8 cellular contexts compared by ENCODE assay signal in genomic region chr11:47004595-47005033, GRCh38.
A peak's percentile ranks its signal among the peaks of the same experiment; 100 is the strongest.
DNase-seq lines count a peak whose midpoint lies in the region; ATAC-seq and TF ChIP-seq lines count a peak whose summit lies in the region.

No MANE protein-coding gene starts in this region.

- DNase-seq in NCI-H2107 treated with DMSO at 0.1 percent for 48 hours (lab: John Stamatoyannopoulos, UW; ENCODE audit: unreplicated experiment) (peak; percentile 63), brain pericyte (ENCODE audit: low read depth, low spot score) (peak; percentile 95), iris pigment epithelial cell (ENCODE audit: low read depth) (peak; percentile 99), superior temporal gyrus (ENCODE audit: extremely low spot score) (peak; percentile 86), GM13977 (ENCODE audit: low spot score) (no peak)
- DNase-seq in effector CD8-positive, alpha-beta T cell (lab: John Stamatoyannopoulos, UW) = no peak

- ATAC-seq in GM18858 (IDR thresholded peaks at IDR 0.05; ENCODE audit: unreplicated experiment) (peak; percentile 41), GM18861 (IDR thresholded peaks at IDR 0.05; ENCODE audit: unreplicated experiment) (no peak)

- no peak for TF ChIP-seq CTCF in GM13977 (IDR thresholded peaks at IDR 0.05; ENCODE audit: extremely low read depth, insufficient read depth, missing control alignments)

- in situ Hi-C loops in GM13977 (cut with MboI; ENCODE audit: low pct_unique_long_range_greater_than_20kb, low sequenced_read_pairs, unreplicated experiment) = no loop called here

Comparison
In these comparisons a context has a peak if more than half of its experiments do, and no peak if none do; other contexts are left out.
1. DNase-seq: peak in NCI-H2107 treated with DMSO at 0.1 percent for 48 hours (single experiment), brain pericyte (single experiment), iris pigment epithelial cell (single experiment) and superior temporal gyrus (single experiment); none in GM13977 (single experiment) and effector CD8-positive, alpha-beta T cell (single experiment).